In the genomic region with DNA sequence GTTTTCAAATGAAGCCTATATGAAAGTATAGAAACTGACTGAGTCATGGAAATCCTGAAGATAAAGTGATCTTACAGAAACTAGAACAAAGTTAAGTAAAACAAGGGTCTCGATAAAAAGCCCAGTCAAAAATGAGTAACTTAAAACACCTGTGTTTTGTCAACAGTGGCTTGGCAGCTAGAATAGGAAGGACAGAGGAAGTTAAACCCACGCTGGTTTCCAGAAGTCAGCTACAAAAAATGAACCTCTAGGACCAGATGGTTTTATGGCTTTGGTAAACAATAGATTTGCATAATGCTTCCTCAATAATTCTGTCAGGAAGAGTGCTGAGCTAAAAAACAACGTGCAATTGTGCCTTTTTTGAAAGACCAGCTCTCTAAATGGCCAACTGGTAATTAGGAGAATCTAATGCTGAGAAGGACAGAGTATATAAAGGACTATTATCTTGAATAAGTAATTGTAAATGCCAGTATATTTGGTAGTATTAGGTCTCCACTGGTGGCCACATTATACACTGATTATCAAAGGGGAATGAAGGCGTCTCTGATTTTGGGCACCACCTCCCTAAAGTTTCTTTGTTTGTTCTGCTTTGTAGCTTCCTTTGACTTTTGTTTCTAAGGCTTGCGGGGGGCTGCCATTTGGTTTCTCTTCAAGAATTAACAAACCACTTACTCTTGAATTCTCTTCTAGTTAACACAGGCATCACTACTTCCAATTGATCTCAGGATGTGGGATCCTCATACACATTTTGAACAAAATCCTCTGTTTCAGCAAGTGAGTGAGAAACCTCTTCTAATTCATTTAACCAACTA, we compare ENCODE assay signal across 8 cellular contexts.
DNase-seq lines count a peak whose midpoint lies in the region; ATAC-seq lines count a peak whose summit lies in the region.

No MANE protein-coding gene starts in this region.

- no peak overlapping the region for H3K4me3 ChIP-seq in Karpas-422 (ENCODE audit: low read length)

- no peaks in the 10 kb centered on the region for H3K9me3 ChIP-seq in Karpas-422 (ENCODE audit: low read length)

- H3K27ac Mint-ChIP-seq in activated CD4-positive, alpha-beta memory T cell treated with anti-CD3 and anti-CD28 coated beads, Interleukin-2, amount 10 ng/mL, durations not matched to agents 7 days and 5 days = peak overlapping the region; percentile 93
- no peak overlapping the region for H3K27ac Mint-ChIP-seq in activated CD4-positive, alpha-beta memory T cell treated with anti-CD3 and anti-CD28 coated beads for 36 hours

- intact Hi-C loops in activated CD4-positive, alpha-beta memory T cell treated with anti-CD3 and anti-CD28 coated beads for 36 hours (cut with micrococcal nuclease) = loop anchor here (1.0 to 5.0 kb wide), 10 partner anchors 73 to 1337 kb away; a partner anchor contains a TSS

- POLR2A ChIA-PET in activated CD4-positive, alpha-beta memory T cell treated with anti-CD3 and anti-CD28 coated beads, Interleukin-2, amount 10 ng/mL, durations not matched to agents 7 days and 5 days (lab: Charles Lee) = interaction anchor here (0.6 to 5.4 kb wide), 7 partner anchors 9 to 400 kb away, joined by 3 to 38 read pairs (median 8); a partner anchor contains a TSS
- POLR2A ChIA-PET in activated CD4-positive, alpha-beta memory T cell treated with anti-CD3 and anti-CD28 coated beads for 36 hours (lab: Charles Lee) = interaction anchor here (0.9 to 3.1 kb wide), 4 partner anchors 72 to 400 kb away, joined by 3 to 13 read pairs (median 8); a partner anchor contains a TSS

- no peaks in the 10 kb centered on the region for H4K20me1 ChIP-seq in Karpas-422 (ENCODE audit: insufficient read depth, low read depth, low read length)

- H3K27me3 ChIP-seq in Karpas-422 (ENCODE audit: low read length) = no peaks in the 10 kb centered on the region

- H3K9me3 Mint-ChIP-seq in activated CD4-positive, alpha-beta memory T cell treated with anti-CD3 and anti-CD28 coated beads, Interleukin-2, amount 10 ng/mL, durations not matched to agents 7 days and 5 days = peaks cover 2% of the 10 kb centered on the region
- H3K9me3 Mint-ChIP-seq in activated CD4-positive, alpha-beta memory T cell treated with anti-CD3 and anti-CD28 coated beads for 36 hours = peaks cover 2% of the 10 kb centered on the region

- H3K4me3 Mint-ChIP-seq in activated CD4-positive, alpha-beta memory T cell treated with anti-CD3 and anti-CD28 coated beads, Interleukin-2, amount 10 ng/mL, durations not matched to agents 7 days and 5 days = no peak overlapping the region
- no peak overlapping the region for H3K4me3 Mint-ChIP-seq in activated CD4-positive, alpha-beta memory T cell treated with anti-CD3 and anti-CD28 coated beads for 36 hours

- H3K4me1 ChIP-seq in Karpas-422 (ENCODE audit: low read length) = no peaks in the 10 kb centered on the region

- CTCF ChIA-PET in activated CD4-positive, alpha-beta memory T cell treated with anti-CD3 and anti-CD28 coated beads, Interleukin-2, amount 10 ng/mL, durations not matched to agents 7 days and 5 days (lab: Charles Lee) = interaction anchor here (1.0 to 1.5 kb wide), 2 partner anchors 86 to 92 kb away, joined by 3 read pairs; no protein-coding TSS in a partner anchor
- CTCF ChIA-PET in activated CD4-positive, alpha-beta memory T cell treated with anti-CD3 and anti-CD28 coated beads for 36 hours (lab: Charles Lee) = interaction anchor here (0.6 to 1.3 kb wide), 4 partner anchors 39 to 1326 kb away, joined by 3 to 4 read pairs (median 4); no protein-coding TSS in a partner anchor

- no peak overlapping the region for H3K27ac ChIP-seq in Karpas-422 (ENCODE audit: low read length)

- H3K27me3 Mint-ChIP-seq in activated CD4-positive, alpha-beta memory T cell treated with anti-CD3 and anti-CD28 coated beads, Interleukin-2, amount 10 ng/mL, durations not matched to agents 7 days and 5 days = peaks cover 14% of the 10 kb centered on the region
- H3K27me3 Mint-ChIP-seq in activated CD4-positive, alpha-beta memory T cell treated with anti-CD3 and anti-CD28 coated beads for 36 hours = peaks cover 38% of the 10 kb centered on the region

- peak; percentile 89 for ATAC-seq in HG02588 (IDR thresholded peaks at IDR 0.05; ENCODE audit: unreplicated experiment)

- no peak overlapping the region for H3K4me2 ChIP-seq in Karpas-422 (ENCODE audit: low read depth, low read length, poor library complexity, severe bottlenecking)

- H3K4me1 Mint-ChIP-seq in activated CD4-positive, alpha-beta memory T cell treated with anti-CD3 and anti-CD28 coated beads, Interleukin-2, amount 10 ng/mL, durations not matched to agents 7 days and 5 days = peaks cover 55% of the 10 kb centered on the region
- peaks cover 35% of the 10 kb centered on the region for H3K4me1 Mint-ChIP-seq in activated CD4-positive, alpha-beta memory T cell treated with anti-CD3 and anti-CD28 coated beads for 36 hours (ENCODE audit: low read depth)

- H2AFZ ChIP-seq in Karpas-422 (ENCODE audit: low read length) = no peak overlapping the region

- peaks cover 25% of the 10 kb centered on the region for H3K36me3 Mint-ChIP-seq in activated CD4-positive, alpha-beta memory T cell treated with anti-CD3 and anti-CD28 coated beads, Interleukin-2, amount 10 ng/mL, durations not matched to agents 7 days and 5 days (ENCODE audit: low read depth)
- peaks cover 7% of the 10 kb centered on the region for H3K36me3 Mint-ChIP-seq in activated CD4-positive, alpha-beta memory T cell treated with anti-CD3 and anti-CD28 coated beads for 36 hours

- no peaks in the 10 kb centered on the region for H3K36me3 ChIP-seq in Karpas-422 (ENCODE audit: insufficient read depth, low read length)

- H3K9me2 ChIP-seq in Karpas-422 (replicated peaks; ENCODE audit: insufficient read depth, low read length) = no peaks in the 10 kb centered on the region

- no peak for DNase-seq in activated CD4-positive, alpha-beta memory T cell treated with anti-CD3 and anti-CD28 coated beads, Interleukin-2, amount 10 ng/mL, durations not matched to agents 7 days and 5 days
- DNase-seq in activated CD4-positive, alpha-beta memory T cell treated with anti-CD3 and anti-CD28 coated beads for 36 hours = no peak
- DNase-seq in MV-4-11 (lab: John Stamatoyannopoulos, UW) = peak; percentile 88
- peak; percentile 91 to 94 for DNase-seq in dermis microvascular lymphatic vessel endothelial cell (ENCODE audit: low read depth in 2 of 2)
- no peak for DNase-seq in NK-92 (lab: John Stamatoyannopoulos, UW; ENCODE audit: unreplicated experiment)
- DNase-seq in amniotic stem cell (lab: John Stamatoyannopoulos, UW) = no peak
- DNase-seq in Karpas-422 = no peak

- H3K9ac ChIP-seq in Karpas-422 (ENCODE audit: low read length) = no peak overlapping the region

- H3K79me2 ChIP-seq in Karpas-422 (ENCODE audit: low read length) = no peaks in the 10 kb centered on the region

Comparison
In these comparisons a context has a peak if more than half of its experiments do, and no peak if none do; other contexts are left out.
1. DNase-seq: peak in MV-4-11 (single experiment) and dermis microvascular lymphatic vessel endothelial cell (2 of 2); none in activated CD4-positive, alpha-beta memory T cell treated with anti-CD3 and anti-CD28 coated beads, Interleukin-2, amount 10 ng/mL, durations not matched to agents 7 days and 5 days (single experiment), activated CD4-positive, alpha-beta memory T cell treated with anti-CD3 and anti-CD28 coated beads for 36 hours (single experiment), NK-92 (single experiment), amniotic stem cell (single experiment) and Karpas-422 (single experiment).